In the genomic region with DNA sequence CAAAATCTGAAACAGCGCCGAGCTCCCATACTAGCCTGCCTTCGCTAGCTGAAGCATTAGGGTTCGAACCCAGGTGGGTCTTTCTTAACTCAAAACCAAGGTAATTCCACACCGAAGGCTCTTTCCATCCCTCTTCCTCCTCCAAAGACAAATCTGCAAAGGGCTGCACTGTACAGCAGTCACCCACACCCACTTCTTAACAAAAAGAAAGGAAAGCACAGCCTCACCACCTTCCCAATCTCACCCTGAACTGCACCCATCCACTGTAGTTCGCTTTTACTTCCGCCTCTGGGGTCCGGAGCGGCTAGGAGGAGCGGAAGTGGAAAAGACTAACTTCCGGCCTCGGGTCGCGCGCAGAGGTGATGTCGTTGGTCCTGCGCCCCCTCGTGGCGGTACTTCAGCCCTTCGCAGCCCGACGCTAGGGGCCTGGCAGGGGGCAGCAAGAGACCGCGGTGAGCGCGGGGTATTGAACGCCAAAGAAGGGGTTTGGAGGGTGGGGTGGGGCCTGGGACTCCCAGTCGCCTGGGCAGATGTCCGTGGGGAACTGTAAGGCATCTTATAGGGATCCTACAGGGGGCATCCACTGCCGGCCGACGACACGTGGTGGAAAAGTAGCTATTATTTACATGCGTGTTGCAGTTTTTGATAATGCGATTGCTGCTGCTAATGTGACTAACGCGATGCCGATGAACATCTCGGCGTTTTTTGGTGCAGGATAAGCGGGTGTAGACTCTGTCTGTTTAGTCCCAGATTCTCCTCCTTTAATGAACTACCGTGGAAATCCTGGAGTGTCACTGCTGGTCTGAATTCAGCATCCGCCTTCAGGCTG, we compare ENCODE assay signal across 1 cellular context.
A peak's percentile ranks its signal among the peaks of the same experiment; 100 is the strongest.
TF ChIP-seq lines count a peak whose summit lies in the region.

Gene MTERF1, minus strand, starts transcription at position 290 of the 829 bp plus-strand sequence. CDS start 619 bp downstream, outside the sequence.

TF ChIP-seq in HepG2, 621 proteins besides CTCF, POLR2A, EP300 and RAD21 (continued from another document):
- TF ChIP-seq, protein P1, sequence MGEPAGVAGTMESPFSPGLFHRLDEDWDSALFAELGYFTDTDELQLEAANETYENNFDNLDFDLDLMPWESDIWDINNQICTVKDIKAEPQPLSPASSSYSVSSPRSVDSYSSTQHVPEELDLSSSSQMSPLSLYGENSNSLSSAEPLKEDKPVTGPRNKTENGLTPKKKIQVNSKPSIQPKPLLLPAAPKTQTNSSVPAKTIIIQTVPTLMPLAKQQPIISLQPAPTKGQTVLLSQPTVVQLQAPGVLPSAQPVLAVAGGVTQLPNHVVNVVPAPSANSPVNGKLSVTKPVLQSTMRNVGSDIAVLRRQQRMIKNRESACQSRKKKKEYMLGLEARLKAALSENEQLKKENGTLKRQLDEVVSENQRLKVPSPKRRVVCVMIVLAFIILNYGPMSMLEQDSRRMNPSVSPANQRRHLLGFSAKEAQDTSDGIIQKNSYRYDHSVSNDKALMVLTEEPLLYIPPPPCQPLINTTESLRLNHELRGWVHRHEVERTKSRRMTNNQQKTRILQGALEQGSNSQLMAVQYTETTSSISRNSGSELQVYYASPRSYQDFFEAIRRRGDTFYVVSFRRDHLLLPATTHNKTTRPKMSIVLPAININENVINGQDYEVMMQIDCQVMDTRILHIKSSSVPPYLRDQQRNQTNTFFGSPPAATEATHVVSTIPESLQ (CRISPR knock-in tag; conservative IDR thresholded peaks at IDR 0.05), result no peak
- no peak for TF ChIP-seq ZNF30 (CRISPR knock-in tag; IDR thresholded peaks at IDR 0.05)
- peak; percentile 70 for TF ChIP-seq ZNF331 (CRISPR knock-in tag; IDR thresholded peaks at IDR 0.05)
- peak; percentile 83 for TF ChIP-seq ARID5B (CRISPR knock-in tag; IDR thresholded peaks at IDR 0.05)
- TF ChIP-seq, protein P2, sequence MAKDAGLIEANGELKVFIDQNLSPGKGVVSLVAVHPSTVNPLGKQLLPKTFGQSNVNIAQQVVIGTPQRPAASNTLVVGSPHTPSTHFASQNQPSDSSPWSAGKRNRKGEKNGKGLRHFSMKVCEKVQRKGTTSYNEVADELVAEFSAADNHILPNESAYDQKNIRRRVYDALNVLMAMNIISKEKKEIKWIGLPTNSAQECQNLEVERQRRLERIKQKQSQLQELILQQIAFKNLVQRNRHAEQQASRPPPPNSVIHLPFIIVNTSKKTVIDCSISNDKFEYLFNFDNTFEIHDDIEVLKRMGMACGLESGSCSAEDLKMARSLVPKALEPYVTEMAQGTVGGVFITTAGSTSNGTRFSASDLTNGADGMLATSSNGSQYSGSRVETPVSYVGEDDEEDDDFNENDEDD (CRISPR knock-in tag; IDR thresholded peaks at IDR 0.05; ENCODE audit: borderline replicate concordance), result peak; percentile 66; the same call in 1 of the 2 replicates
- no peak for TF ChIP-seq ZBTB49 (CRISPR knock-in tag; IDR thresholded peaks at IDR 0.05; ENCODE audit: borderline replicate concordance)
- no peak for TF ChIP-seq RFX1 (IDR thresholded peaks at IDR 0.05)
- TF ChIP-seq NCOA5 (CRISPR knock-in tag; IDR thresholded peaks at IDR 0.05), result no peak
- peak; percentile 90 for TF ChIP-seq ZFP90 (CRISPR knock-in tag; IDR thresholded peaks at IDR 0.05; ENCODE audit: borderline replicate concordance)
- TF ChIP-seq ELF1 (CRISPR knock-in tag; IDR thresholded peaks at IDR 0.05), result peak; percentile 97
- no peak for TF ChIP-seq ZNF780A (CRISPR knock-in tag; IDR thresholded peaks at IDR 0.05)
- TF ChIP-seq HMGXB3 (CRISPR knock-in tag; IDR thresholded peaks at IDR 0.05; ENCODE audit: borderline replicate concordance), result no peak
- peak; percentile 74 for TF ChIP-seq ZNF800 (CRISPR knock-in tag; IDR thresholded peaks at IDR 0.05)
- no peak; the same call in 1 of the 2 replicates for TF ChIP-seq ZSCAN30 (CRISPR knock-in tag; IDR thresholded peaks at IDR 0.05)
- TF ChIP-seq CENPT (CRISPR knock-in tag; IDR thresholded peaks at IDR 0.05; ENCODE audit: low read depth), result no peak
- TF ChIP-seq HNRNPL (IDR thresholded peaks at IDR 0.05; ENCODE audit: low read depth, low read length), result no peak
- no peak for TF ChIP-seq SP5 (CRISPR knock-in tag; IDR thresholded peaks at IDR 0.05; ENCODE audit: borderline replicate concordance, low read depth)
- TF ChIP-seq, protein P3, sequence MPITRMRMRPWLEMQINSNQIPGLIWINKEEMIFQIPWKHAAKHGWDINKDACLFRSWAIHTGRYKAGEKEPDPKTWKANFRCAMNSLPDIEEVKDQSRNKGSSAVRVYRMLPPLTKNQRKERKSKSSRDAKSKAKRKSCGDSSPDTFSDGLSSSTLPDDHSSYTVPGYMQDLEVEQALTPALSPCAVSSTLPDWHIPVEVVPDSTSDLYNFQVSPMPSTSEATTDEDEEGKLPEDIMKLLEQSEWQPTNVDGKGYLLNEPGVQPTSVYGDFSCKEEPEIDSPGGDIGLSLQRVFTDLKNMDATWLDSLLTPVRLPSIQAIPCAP (CRISPR knock-in tag; IDR thresholded peaks at IDR 0.05; ENCODE audit: low read depth), result no peak
- no peak; the same call in 1 of the 2 replicates for TF ChIP-seq ZNF3 (CRISPR knock-in tag; IDR thresholded peaks at IDR 0.05)
- TF ChIP-seq KDM3A (CRISPR knock-in tag; IDR thresholded peaks at IDR 0.05; ENCODE audit: low read depth), result peak; percentile 84
- TF ChIP-seq SALL2 (CRISPR knock-in tag; IDR thresholded peaks at IDR 0.05), result peak; percentile 83; the same call in 1 of the 2 replicates
